ENCODE assay signal across 29 cellular contexts in genomic region chr14:24062216-24062980, GRCh38. TPM values are rescaled to one million over a fixed set of nuclear protein-coding genes. Genes with fewer than 3 reads are reported as not detected.
"Had no signal": no experiment of that assay in that cellular context is flagged by ENCODE, and none has a peak within 500 bp of the region (broad histone marks: within the 10 kb centered on the region; RNA-seq: fewer than 3 reads in every experiment).

No MANE protein-coding gene starts in this region.

- H3K4me2 ChIP-seq: hepatocyte had no signal

- H3K4me3 Mint-ChIP-seq: activated CD4-positive, alpha-beta memory T cell treated with anti-CD3 and anti-CD28 coated beads, Interleukin-2, amount 10 ng/mL, durations not matched to agents 7 days and 5 days; activated CD4-positive, alpha-beta T cell treated with anti-CD3 and anti-CD28 coated beads, Interleukin-2, amount 10 ng/mL, durations not matched to agents 24 days and 14 days; activated T-cell treated with anti-CD3 and anti-CD28 coated beads, Interleukin-2, amount 50 U/mL, for 72 hours; brain; dendritic cell treated with granulocyte-macrophage colony-stimulating factor and Interleukin-4, amounts not matched to agents 40 ng/mL and 50 ng/mL, for 4 days; immature natural killer cell; memory B cell; stimulated activated memory B cell treated with anti-CD40 and anti-IgM and Interleukin-4, amounts not matched to agents 10 μg/mL and 1 μg/mL and 100 μg/mL, for 72 hours; T-helper 1 cell treated with Interleukin-12 subunit alpha and Interleukin-12 subunit beta and Interleukin-4 antibody, amounts not matched to agents 30 μg/mL and 1 μg/mL, for 36 hours had no signal

- H3K36me3 ChIP-seq: left ventricle myocardium inferior, stomach, suprapubic skin, tibial nerve had no signal

- H3K9me3 Mint-ChIP-seq: activated CD4-positive, alpha-beta memory T cell treated with anti-CD3 and anti-CD28 coated beads, Interleukin-2, amount 10 ng/mL, durations not matched to agents 7 days and 5 days; activated CD4-positive, alpha-beta T cell treated with anti-CD3 and anti-CD28 coated beads, Interleukin-2, amount 10 ng/mL, durations not matched to agents 24 days and 14 days; activated T-cell treated with anti-CD3 and anti-CD28 coated beads, Interleukin-2, amount 50 U/mL, for 72 hours; dendritic cell treated with granulocyte-macrophage colony-stimulating factor and Interleukin-4, amounts not matched to agents 40 ng/mL and 50 ng/mL, for 4 days; immature natural killer cell; memory B cell; stimulated activated memory B cell treated with anti-CD40 and anti-IgM and Interleukin-4, amounts not matched to agents 10 μg/mL and 1 μg/mL and 100 μg/mL, for 72 hours; T-helper 1 cell treated with Interleukin-12 subunit alpha and Interleukin-12 subunit beta and Interleukin-4 antibody, amounts not matched to agents 30 μg/mL and 1 μg/mL, for 36 hours had no signal

- H3K27ac ChIP-seq: hepatocyte, left ventricle myocardium inferior, stomach, suprapubic skin had no signal

- DNase-seq: activated CD4-positive, alpha-beta memory T cell treated with anti-CD3 and anti-CD28 coated beads, Interleukin-2, amount 10 ng/mL, durations not matched to agents 7 days and 5 days; activated CD4-positive, alpha-beta T cell treated with anti-CD3 and anti-CD28 coated beads, Interleukin-2, amount 10 ng/mL, durations not matched to agents 24 days and 14 days; activated CD4-positive, CD25-positive, alpha-beta regulatory T cell; activated effector memory CD4-positive, alpha-beta T cell treated with Interleukin-2 at 50 U/mL for 16 hours; activated naive CD4-positive, alpha-beta T cell treated with anti-CD3 and anti-CD28 coated beads, Interleukin-2, amount 50 U/mL, for 16 hours; activated T-cell treated with anti-CD3 and anti-CD28 coated beads, Interleukin-2, amount 50 U/mL, for 72 hours; anterior cingulate cortex; effector memory CD4-positive, alpha-beta T cell; glutamatergic neuron; immature natural killer cell; left ventricle myocardium inferior; occipital lobe; retina; stimulated activated CD4-positive, alpha-beta T cell treated with anti-CD3 and anti-CD28 coated beads, Interleukin-2, amount 100 ng/mL, for 24 hours; stomach; T1000 had no signal

- H3K27ac Mint-ChIP-seq: activated CD4-positive, alpha-beta memory T cell treated with anti-CD3 and anti-CD28 coated beads, Interleukin-2, amount 10 ng/mL, durations not matched to agents 7 days and 5 days; activated T-cell treated with anti-CD3 and anti-CD28 coated beads, Interleukin-2, amount 50 U/mL, for 72 hours; dendritic cell treated with granulocyte-macrophage colony-stimulating factor and Interleukin-4, amounts not matched to agents 40 ng/mL and 50 ng/mL, for 4 days; immature natural killer cell; memory B cell; progenitor cell of endocrine pancreas; stimulated activated memory B cell treated with anti-CD40 and anti-IgM and Interleukin-4, amounts not matched to agents 10 μg/mL and 1 μg/mL and 100 μg/mL, for 72 hours; T-helper 1 cell treated with Interleukin-12 subunit alpha and Interleukin-12 subunit beta and Interleukin-4 antibody, amounts not matched to agents 30 μg/mL and 1 μg/mL, for 36 hours had no signal

- H3K4me3 ChIP-seq: hepatocyte, left ventricle myocardium inferior, stomach, suprapubic skin, tibial nerve had no signal

- H3K27me3 Mint-ChIP-seq: brain; memory B cell; progenitor cell of endocrine pancreas; stimulated activated memory B cell treated with anti-CD40 and anti-IgM and Interleukin-4, amounts not matched to agents 10 μg/mL and 1 μg/mL and 100 μg/mL, for 72 hours had no signal

- H2AFZ ChIP-seq: hepatocyte had no signal

- ATAC-seq: activated T-cell treated with anti-CD3 and anti-CD28 coated beads, Interleukin-2, amount 50 U/mL, for 72 hours; esophagus mucosa; stimulated activated memory B cell treated with anti-CD40 and anti-IgM and Interleukin-4, amounts not matched to agents 10 μg/mL and 1 μg/mL and 100 μg/mL, for 72 hours had no signal

- H3K36me3 Mint-ChIP-seq: stimulated activated memory B cell treated with anti-CD40 and anti-IgM and Interleukin-4, amounts not matched to agents 10 μg/mL and 1 μg/mL and 100 μg/mL, for 72 hours had no signal

- H3K9me3 ChIP-seq: left ventricle myocardium inferior, stomach, suprapubic skin, tibial nerve had no signal

- H3K4me1 ChIP-seq: left ventricle myocardium inferior, suprapubic skin had no signal

- FAIRE-seq: frontal cortex, urothelium cell line had no signal

- H3K27me3 ChIP-seq: hepatocyte, suprapubic skin, tibial nerve had no signal

- H3K79me2 ChIP-seq: hepatocyte had no signal

RNA-seq across cellular contexts. Expression of gene CPNE6, which starts 9.0 kb away (rescaled TPM):
- total RNA-seq: activated CD4-positive, alpha-beta memory T cell treated with anti-CD3 and anti-CD28 coated beads, Interleukin-2, amount 10 ng/mL, durations not matched to agents 7 days and 5 days; activated CD4-positive, alpha-beta T cell treated with anti-CD3 and anti-CD28 coated beads, Interleukin-2, amount 10 ng/mL, durations not matched to agents 24 days and 14 days; esophagus mucosa; hepatocyte; left ventricle myocardium inferior; mononuclear cell; progenitor cell of endocrine pancreas; stomach; suprapubic skin; tibial nerve had no signal
- polyA plus RNA-seq: hepatocyte, immature natural killer cell had no signal

RNA-seq across cellular contexts. Expression of gene CARMIL3, which starts 10.6 kb away (rescaled TPM):
- polyA plus RNA-seq: hepatocyte had no signal
